In the genomic region with DNA sequence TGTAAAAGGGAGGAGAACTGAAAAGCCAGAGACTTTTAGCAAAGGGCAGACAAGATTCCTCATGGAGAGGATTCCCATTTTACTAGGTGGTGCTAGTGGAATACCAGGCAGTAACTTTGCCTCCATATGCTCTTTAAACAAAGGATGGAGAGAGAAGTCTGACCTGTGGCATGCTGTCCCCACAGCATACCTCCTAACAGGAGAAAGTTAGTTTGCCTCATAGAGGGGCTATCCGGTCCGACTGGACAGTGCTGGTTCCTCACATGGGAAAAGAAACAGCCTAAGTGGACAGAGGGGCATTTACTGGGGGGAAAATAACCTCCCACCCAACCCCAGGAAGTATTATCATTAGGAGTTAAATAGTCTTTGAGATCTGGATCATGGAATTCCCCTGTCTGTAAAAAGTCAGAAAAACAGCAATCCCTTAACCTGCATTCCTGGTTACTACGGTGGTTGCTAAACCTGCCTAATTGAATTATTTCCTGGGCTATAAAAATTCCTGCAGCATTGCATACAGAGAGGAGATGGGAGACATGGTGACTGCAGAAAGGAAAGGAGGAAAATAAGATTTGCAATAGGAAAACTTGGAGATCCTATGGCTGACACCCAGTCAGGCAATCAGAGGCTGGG, we compare ENCODE assay signal across 9 cellular contexts. TPM values are rescaled to one million over a fixed set of nuclear protein-coding genes. Genes with fewer than 3 reads are reported as not detected.
DNase-seq lines count a peak whose midpoint lies in the region; ATAC-seq, FAIRE-seq and TF ChIP-seq lines count a peak whose summit lies in the region.
"Had no signal": no experiment of that assay in that cellular context is flagged by ENCODE, and none has a peak within 500 bp of the region (broad histone marks: within the 10 kb centered on the region; RNA-seq: fewer than 3 reads in every experiment).

No MANE protein-coding gene starts in this region.

- H3K79me2 ChIP-seq in OCI-LY7 (ENCODE audit: insufficient read depth, low read depth, low read length), result no peaks in the 10 kb centered on the region
- H3K79me2 ChIP-seq in trophoblast cell (ENCODE audit: control insufficient read depth, insufficient read depth, low read length, poor library complexity), result no peaks in the 10 kb centered on the region

- intact Hi-C loops in Caco-2 (cut with micrococcal nuclease; ENCODE audit: unreplicated experiment) (loop anchor here (1.0 to 5.0 kb wide), 3 partner anchors 19 to 76 kb away; no protein-coding TSS in a partner anchor), OCI-LY7 (cut with micrococcal nuclease; ENCODE audit: unreplicated experiment) (no loop called here), esophagus squamous epithelium (cut with DNase I) (no loop called here)
- intact Hi-C loops in naive thymus-derived CD4-positive, alpha-beta T cell (cut with micrococcal nuclease), result loop anchor here in 1 of 2 donors (5.0 kb wide), 1 partner anchor 71 kb away; no protein-coding TSS in a partner anchor

- H2BK120ac ChIP-seq in trophoblast cell (ENCODE audit: insufficient read depth, low read length, poor library complexity), result peak overlapping the region; percentile 84

- H3K14ac ChIP-seq in trophoblast cell (ENCODE audit: low read length), result no peak overlapping the region

- TF ChIP-seq POLR2A in esophagus squamous epithelium (IDR thresholded peaks at IDR 0.05), result no peak

- WGBS in esophagus squamous epithelium, 2 donors, result 48 to 57% methylated on average over 3 of the region's 3 CpGs
- WGBS in trophoblast cell (ENCODE audit: extremely low coverage, insufficient coverage, insufficient read length), result no CpG with 5 or more reads among the region's 3 CpGs

- peaks cover 21% of the 10 kb centered on the region for H3K36me3 Mint-ChIP-seq in Caco-2 (ENCODE audit: insufficient read depth, unreplicated experiment)
- peaks cover 8% of the 10 kb centered on the region for H3K36me3 Mint-ChIP-seq in activated naive CD4-positive, alpha-beta T cell treated with anti-CD3 and anti-CD28 coated beads, Interleukin-2, amount 10 ng/mL, durations not matched to agents 7 days and 5 days
- H3K36me3 Mint-ChIP-seq in naive thymus-derived CD4-positive, alpha-beta T cell, result peaks cover 0 to 12% (median 0%) of the 10 kb centered on the region in 5 donors

- H3K4me1 ChIP-seq in Caco-2, result peaks cover 49% of the 10 kb centered on the region
- H3K4me1 ChIP-seq in OCI-LY7 (ENCODE audit: insufficient read depth, low read length, poor library complexity, severe bottlenecking), result peaks cover 22% of the 10 kb centered on the region
- peaks cover 0 to 25% (median 5%) of the 10 kb centered on the region in 3 donors for H3K4me1 ChIP-seq in esophagus squamous epithelium
- H3K4me1 ChIP-seq in trophoblast cell (ENCODE audit: control insufficient read depth in 1 of 2, insufficient read depth in 2 of 2, low read length in 2 of 2), result peaks cover 28 to 34% of the 10 kb centered on the region in 2 experiments
- H3K4me1 ChIP-seq in naive thymus-derived CD4-positive, alpha-beta T cell (ENCODE audit: control insufficient read depth in 2 of 2, insufficient read depth in 2 of 2, low read length in 2 of 2), result no peaks in the 10 kb centered on the region

- H2AK5ac ChIP-seq in trophoblast cell (ENCODE audit: low read length), result no peak overlapping the region

- H3K9ac ChIP-seq in trophoblast cell (ENCODE audit: low read length), result no peak overlapping the region

- H3K4me2 ChIP-seq in OCI-LY7 (ENCODE audit: low read length), result peak overlapping the region; percentile 62; the same call in 1 of the 2 replicates
- H3K4me2 ChIP-seq in trophoblast cell (ENCODE audit: low read length), result peak overlapping the region; percentile 49

- H3K4me3 ChIP-seq in Caco-2 (ENCODE audit: low read depth, low read length) (peak overlapping the region; percentile 33), OCI-LY7 (ENCODE audit: low read depth, low read length, poor library complexity, severe bottlenecking) (no peak overlapping the region), esophagus squamous epithelium (peak overlapping the region in 3 of 4 donors; percentile 2 to 52 (median 16)), trophoblast cell (ENCODE audit: low read depth, low read length) (no peak overlapping the region)
- no peak overlapping the region for H3K4me3 ChIP-seq in naive thymus-derived CD4-positive, alpha-beta T cell (ENCODE audit: low read length)

- H2BK12ac ChIP-seq in trophoblast cell (ENCODE audit: low read length), result peak overlapping the region; percentile 46

- TF ChIP-seq CTCF in Caco-2 (IDR thresholded peaks at IDR 0.05; ENCODE audit: insufficient read depth in 1 of 2, low read depth in 1 of 2, low read length in 1 of 2, severe bottlenecking in 1 of 2, unreplicated experiment in 1 of 2) (no peak), OCI-LY7 (conservative IDR thresholded peaks at IDR 0.05; ENCODE audit: low read length) (no peak), esophagus squamous epithelium (IDR thresholded peaks at IDR 0.05) (no peak)

- no peaks in the 10 kb centered on the region for H3K9me2 ChIP-seq in OCI-LY7 (ENCODE audit: insufficient read depth, low read length)

- H3K18ac ChIP-seq in trophoblast cell (ENCODE audit: low read length), result no peak overlapping the region

- FAIRE-seq in GM19239 (lab: Jason Lieb, UNC), result no peak

- H3K4ac ChIP-seq in trophoblast cell (ENCODE audit: low read depth, low read length), result no peak overlapping the region

- H3K4me3 Mint-ChIP-seq in Caco-2 (ENCODE audit: unreplicated experiment), result peak overlapping the region; percentile 71
- no peak overlapping the region for H3K4me3 Mint-ChIP-seq in activated naive CD4-positive, alpha-beta T cell treated with anti-CD3 and anti-CD28 coated beads, Interleukin-2, amount 10 ng/mL, durations not matched to agents 7 days and 5 days
- H3K4me3 Mint-ChIP-seq in naive thymus-derived CD4-positive, alpha-beta T cell, result peak overlapping the region in 3 of 10 donors; percentile 3 to 71 (median 48)

- H3K9me3 Mint-ChIP-seq in Caco-2 (ENCODE audit: unreplicated experiment), result no peaks in the 10 kb centered on the region
- H3K9me3 Mint-ChIP-seq in activated naive CD4-positive, alpha-beta T cell treated with anti-CD3 and anti-CD28 coated beads, Interleukin-2, amount 10 ng/mL, durations not matched to agents 7 days and 5 days, result no peaks in the 10 kb centered on the region
- H3K9me3 Mint-ChIP-seq in naive thymus-derived CD4-positive, alpha-beta T cell, result no peaks in the 10 kb centered on the region

- POLR2A ChIA-PET in Caco-2 (lab: Charles Lee), result no interaction called here
- POLR2A ChIA-PET in OCI-LY7 (lab: Charles Lee), result no interaction called here
- POLR2A ChIA-PET in naive thymus-derived CD4-positive, alpha-beta T cell (lab: Charles Lee), result no interaction called here

- BruUV-seq in Caco-2 (replicated peaks; lab: Mats Ljungman, UMichigan) (TSS peak; percentile 42), OCI-LY7 (replicated peaks; lab: Mats Ljungman, UMichigan) (no TSS peak)

- H4K12ac ChIP-seq in trophoblast cell (ENCODE audit: low read depth, low read length), result no peak overlapping the region

- peak overlapping the region; percentile 29 for H4K8ac ChIP-seq in trophoblast cell (ENCODE audit: low read depth, low read length)

- H4K20me1 ChIP-seq in OCI-LY7 (ENCODE audit: insufficient read depth, low read length), result no peaks in the 10 kb centered on the region

- no peak overlapping the region for H2AFZ ChIP-seq in OCI-LY7 (ENCODE audit: low read length)
- no peak overlapping the region for H2AFZ ChIP-seq in trophoblast cell (ENCODE audit: insufficient read depth, low read length, poor library complexity)

- no peak for ATAC-seq in naive thymus-derived CD4-positive, alpha-beta T cell

- in situ Hi-C loops in KBM-7 (cut with MboI; ENCODE audit: low pct_unique_long_range_greater_than_20kb, low sequenced_read_pairs), result no loop called here

- peak overlapping the region; percentile 48 for H4K91ac ChIP-seq in trophoblast cell (ENCODE audit: low read depth, low read length)

- H3K27me3 ChIP-seq in Caco-2 (replicated peaks; ENCODE audit: control insufficient read depth, insufficient read depth, low read length) (no peaks in the 10 kb centered on the region), esophagus squamous epithelium (no peaks in the 10 kb centered on the region), trophoblast cell (ENCODE audit: insufficient read depth, low read length) (no peaks in the 10 kb centered on the region)
- no peaks in the 10 kb centered on the region for H3K27me3 ChIP-seq in naive thymus-derived CD4-positive, alpha-beta T cell (ENCODE audit: control insufficient read depth in 2 of 2, insufficient read depth in 2 of 2, low read length in 2 of 2)

- H3K27ac ChIP-seq in OCI-LY7 (ENCODE audit: low read depth, low read length, poor library complexity, severe bottlenecking) (no peak overlapping the region), esophagus squamous epithelium (peak overlapping the region; percentile 32 to 71 (median 51)), trophoblast cell (ENCODE audit: low read depth, low read length) (peak overlapping the region; percentile 84)
- no peak overlapping the region for H3K27ac ChIP-seq in naive thymus-derived CD4-positive, alpha-beta T cell (ENCODE audit: low read depth, low read length)

- H3K36me3 ChIP-seq in Caco-2 (ENCODE audit: control insufficient read depth, insufficient read depth, low read length), result peaks cover 3% of the 10 kb centered on the region
- no peaks in the 10 kb centered on the region for H3K36me3 ChIP-seq in OCI-LY7 (ENCODE audit: insufficient read depth, low read length)
- peaks cover 0 to 62% (median 0%) of the 10 kb centered on the region in 3 donors for H3K36me3 ChIP-seq in esophagus squamous epithelium
- H3K36me3 ChIP-seq in trophoblast cell (ENCODE audit: control insufficient read depth in 1 of 2, insufficient read depth in 2 of 2, low read length in 2 of 2), result no peaks in the 10 kb centered on the region
- H3K36me3 ChIP-seq in naive thymus-derived CD4-positive, alpha-beta T cell (ENCODE audit: control insufficient read depth in 2 of 3, insufficient read depth in 3 of 3, low read length in 3 of 3), result no peaks in the 10 kb centered on the region

- peak overlapping the region; percentile 92 for H3K27ac Mint-ChIP-seq in Caco-2 (ENCODE audit: unreplicated experiment)
- H3K27ac Mint-ChIP-seq in activated naive CD4-positive, alpha-beta T cell treated with anti-CD3 and anti-CD28 coated beads, Interleukin-2, amount 10 ng/mL, durations not matched to agents 7 days and 5 days, result no peak overlapping the region
- H3K27ac Mint-ChIP-seq in naive thymus-derived CD4-positive, alpha-beta T cell, result no peak overlapping the region

- no peaks in the 10 kb centered on the region for H3K27me3 Mint-ChIP-seq in Caco-2 (ENCODE audit: insufficient read depth, unreplicated experiment)
- no peaks in the 10 kb centered on the region for H3K27me3 Mint-ChIP-seq in activated naive CD4-positive, alpha-beta T cell treated with anti-CD3 and anti-CD28 coated beads, Interleukin-2, amount 10 ng/mL, durations not matched to agents 7 days and 5 days
- H3K27me3 Mint-ChIP-seq in naive thymus-derived CD4-positive, alpha-beta T cell, result peaks cover 0 to 5% (median 0%) of the 10 kb centered on the region in 5 donors

- no peak overlapping the region for H3K23ac ChIP-seq in trophoblast cell (ENCODE audit: low read length)

- peak overlapping the region; percentile 78 for H2BK5ac ChIP-seq in trophoblast cell (ENCODE audit: low read depth, low read length, poor library complexity)

- H3K79me1 ChIP-seq in trophoblast cell (ENCODE audit: low read length), result peaks cover 15% of the 10 kb centered on the region

- CTCF ChIA-PET in Caco-2 (lab: Charles Lee) (interaction anchor here (1.8 to 1.9 kb wide), 2 partner anchors 73 kb away, joined by 6 to 12 read pairs; no protein-coding TSS in a partner anchor), OCI-LY7 (lab: Charles Lee; ENCODE audit: unreplicated experiment) (no interaction called here)
- CTCF ChIA-PET in activated naive CD4-positive, alpha-beta T cell treated with anti-CD3 and anti-CD28 coated beads, Interleukin-2, amount 10 ng/mL, durations not matched to agents 7 days and 5 days (lab: Charles Lee), result interaction anchor here (2.1 kb wide), 1 partner anchor 74 kb away, joined by 7 read pairs; no protein-coding TSS in a partner anchor
- CTCF ChIA-PET in naive thymus-derived CD4-positive, alpha-beta T cell (lab: Charles Lee), result no interaction called here

- no peaks in the 10 kb centered on the region for H3K9me3 ChIP-seq in Caco-2
- H3K9me3 ChIP-seq in OCI-LY7 (ENCODE audit: low read length), result no peaks in the 10 kb centered on the region; the same call in 1 of the 2 replicates
- no peaks in the 10 kb centered on the region for H3K9me3 ChIP-seq in esophagus squamous epithelium
- H3K9me3 ChIP-seq in trophoblast cell (ENCODE audit: insufficient read depth, low read depth, low read length), result peaks cover 1% of the 10 kb centered on the region
- no peaks in the 10 kb centered on the region for H3K9me3 ChIP-seq in naive thymus-derived CD4-positive, alpha-beta T cell (ENCODE audit: control insufficient read depth in 2 of 3, low read length in 3 of 3)

- no peak for DNase-seq in Caco-2
- DNase-seq in OCI-LY7 (ENCODE audit: low spot score), result no peak
- no peak for DNase-seq in esophagus squamous epithelium (lab: John Stamatoyannopoulos, UW)
- peak; percentile 27 to 86 for DNase-seq in trophoblast cell
- DNase-seq in GM19239 (ENCODE audit: insufficient read length, low spot score), result no peak
- no peak for DNase-seq in activated naive CD4-positive, alpha-beta T cell treated with anti-CD3 and anti-CD28 coated beads, Interleukin-2, amount 10 ng/mL, durations not matched to agents 7 days and 5 days
- DNase-seq in naive thymus-derived CD4-positive, alpha-beta T cell, result no peak
- DNase-seq in KBM-7, result no peak
- DNase-seq: NCI-H2171 treated with DMSO at 0.1 percent for 48 hours had no signal

- H3K4me1 Mint-ChIP-seq in Caco-2 (ENCODE audit: low read depth, unreplicated experiment), result peaks cover 53% of the 10 kb centered on the region
- H3K4me1 Mint-ChIP-seq in activated naive CD4-positive, alpha-beta T cell treated with anti-CD3 and anti-CD28 coated beads, Interleukin-2, amount 10 ng/mL, durations not matched to agents 7 days and 5 days, result peaks cover 26% of the 10 kb centered on the region
- peaks cover 0 to 32% (median 23%) of the 10 kb centered on the region in 7 donors for H3K4me1 Mint-ChIP-seq in naive thymus-derived CD4-positive, alpha-beta T cell

RNA-seq across cellular contexts. Expression of a gene that starts 31.5 kb away (rescaled TPM):
- total RNA-seq in Caco-2 (2022), result 13.8 and 17.5 TPM in 2 replicates
- 11.9 and 14.4 TPM in 2 replicates for total RNA-seq in OCI-LY7 (2014; rRNA removed; shearing (Covaris generic))
- total RNA-seq in OCI-LY7 (2022), result 25.9 and 28.2 TPM in 2 replicates
- 10 to 100 TPM; 11.9 to 15.6 (median 13.4) TPM for total RNA-seq in esophagus squamous epithelium
- polyA plus RNA-seq in trophoblast cell (2013), result 13.3 and 13.7 TPM in 2 replicates
- 10 to 100 TPM; 24.9 to 30.5 (median 27.3) TPM for total RNA-seq in naive thymus-derived CD4-positive, alpha-beta T cell
- 10 to 100 TPM; 25.5 to 32.0 TPM for polyA plus RNA-seq in naive thymus-derived CD4-positive, alpha-beta T cell

RNA-seq across cellular contexts. Expression of a gene that starts 56.0 kb away (rescaled TPM):
- 90.8 and 92.0 TPM in 2 replicates for total RNA-seq in Caco-2 (2022)
- 0.38 and 0.72 TPM in 2 replicates for total RNA-seq in OCI-LY7 (2014; rRNA removed; shearing (Covaris generic))
- total RNA-seq in OCI-LY7 (2022), result 3.5 and 3.6 TPM in 2 replicates
- 10 to 100 TPM; 24.8 to 66.4 (median 43.6) TPM for total RNA-seq in esophagus squamous epithelium
- polyA plus RNA-seq in trophoblast cell (2013), result 68.4 and 70.7 TPM in 2 replicates
- total RNA-seq in naive thymus-derived CD4-positive, alpha-beta T cell, result 10 to 100 TPM in 4 of 5 experiments, 1 to 10 TPM in 1; 8.0 to 75.6 (median 15.9) TPM
- 1 to 10 TPM; 3.1 to 4.9 TPM for polyA plus RNA-seq in naive thymus-derived CD4-positive, alpha-beta T cell

Comparison
In these comparisons a context has a peak if more than half of its experiments do, and no peak if none do; other contexts are left out.
1. DNase-seq: peak in trophoblast cell (2 of 2); none in Caco-2 (0 of 2), OCI-LY7 (single experiment), esophagus squamous epithelium (single experiment), GM19239 (single experiment), activated naive CD4-positive, alpha-beta T cell treated with anti-CD3 and anti-CD28 coated beads, Interleukin-2, amount 10 ng/mL, durations not matched to agents 7 days and 5 days (single experiment), naive thymus-derived CD4-positive, alpha-beta T cell (0 of 9) and KBM-7 (single experiment).
2. H3K4me3 ChIP-seq: peak in Caco-2 (single experiment) and esophagus squamous epithelium (3 of 4); none in OCI-LY7 (single experiment), trophoblast cell (single experiment) and naive thymus-derived CD4-positive, alpha-beta T cell (single experiment).
3. H3K27ac ChIP-seq: peak in esophagus squamous epithelium (4 of 4) and trophoblast cell (single experiment); none in OCI-LY7 (single experiment) and naive thymus-derived CD4-positive, alpha-beta T cell (single experiment).
4. CTCF ChIA-PET loops: an anchor here in Caco-2 (1.8 to 1.9 kb wide) and activated naive CD4-positive, alpha-beta T cell treated with anti-CD3 and anti-CD28 coated beads, Interleukin-2, amount 10 ng/mL, durations not matched to agents 7 days and 5 days (2.1 kb wide); none called in OCI-LY7 and naive thymus-derived CD4-positive, alpha-beta T cell.